ENCODE assay signal across 14 cellular contexts in genomic region chr1:154384650-154385557, GRCh38. TPM values are rescaled to one million over a fixed set of nuclear protein-coding genes. Genes with fewer than 3 reads are reported as not detected.
DNase-seq lines count a peak whose midpoint lies in the region; ATAC-seq, FAIRE-seq and TF ChIP-seq lines count a peak whose summit lies in the region.
"Had no signal": no experiment of that assay in that cellular context is flagged by ENCODE, and none has a peak within 500 bp of the region (broad histone marks: within the 10 kb centered on the region; RNA-seq: fewer than 3 reads in every experiment).

No MANE protein-coding gene starts in this region.

- no peak overlapping the region; the same call in 1 of the 2 replicates for H4K8ac ChIP-seq in H1 (ENCODE audit: extremely low read depth, insufficient read depth, low read length)

- no peak overlapping the region for H2BK120ac ChIP-seq in H1 (replicated peaks; ENCODE audit: low read depth, low read length)

- H3K4me3 Mint-ChIP-seq in activated naive CD4-positive, alpha-beta T cell treated with anti-CD3 and anti-CD28 coated beads for 36 hours, result no peak overlapping the region
- H3K4me3 Mint-ChIP-seq in T-cell, result peak overlapping the region in 2 of 3 donors; percentile 65 to 76

- no peaks in the 10 kb centered on the region for H4K20me1 ChIP-seq in H1 (replicated peaks in 1 of 2; ENCODE audit: control insufficient read depth in 1 of 2, insufficient read depth in 2 of 2, low read length in 2 of 2)

- no peak overlapping the region for H2AK5ac ChIP-seq in H1 (ENCODE audit: low read depth, low read length)

- no peak overlapping the region for H2BK12ac ChIP-seq in H1 (ENCODE audit: low read depth, low read length)

- H3K23ac ChIP-seq in H1 (ENCODE audit: insufficient read length), result no peak overlapping the region

- peaks cover 36% of the 10 kb centered on the region for H3K4me1 Mint-ChIP-seq in activated naive CD4-positive, alpha-beta T cell treated with anti-CD3 and anti-CD28 coated beads for 36 hours (ENCODE audit: low read depth)
- peaks cover 27 to 44% (median 40%) of the 10 kb centered on the region in 3 donors for H3K4me1 Mint-ChIP-seq in T-cell

- FAIRE-seq in H1 (lab: Jason Lieb, UNC), result no peak

- no peak for TF ChIP-seq CTCF in H1 (IDR thresholded peaks at IDR 0.05; ENCODE audit: control extremely low read depth in 1 of 3, insufficient read depth in 1 of 3, low read depth in 1 of 3, low read length in 3 of 3)

- ATAC-seq in T-cell (replicated peaks in 1 of 4), result no peak

- H2BK15ac ChIP-seq in H1 (ENCODE audit: low read length), result no peak overlapping the region

- DNase-seq in activated naive CD4-positive, alpha-beta T cell treated with anti-CD3 and anti-CD28 coated beads for 36 hours, result no peak
- DNase-seq in activated naive CD4-positive, alpha-beta T cell (lab: John Stamatoyannopoulos, UW), result no peak
- no peak for DNase-seq in T-cell
- no peak for DNase-seq in H1 (ENCODE audit: low read depth in 1 of 2, low spot score in 2 of 2)
- no peak for DNase-seq in mesenteric fat pad (ENCODE audit: low spot score)
- DNase-seq in midbrain (lab: John Stamatoyannopoulos, UW), result no peak
- no peak for DNase-seq in nucleus accumbens (lab: John Stamatoyannopoulos, UW)
- DNase-seq: cerebellar nuclear complex, EL, NCI-H1930, NCI-H526, posterior cingulate gyrus, SHP77 treated with DMSO at 0.1 percent for 48 hours had no signal

- WGBS in H1 (ENCODE audit: extremely low coverage in 1 of 2, insufficient coverage in 1 of 2, insufficient read length in 1 of 2, insufficient replicate concordance in 2 of 2, low coverage in 1 of 2, low lambda C conversion rate in 2 of 2, missing lambda C conversion rate in 1 of 2), 2 experiments, result 88% methylated on average over 8 of the region's 8 CpGs; no CpG with 5 or more reads in 1 of the 2 experiments
- WGBS in thymus, result 96% methylated on average over 8 of the region's 8 CpGs

- no peak overlapping the region for H3K14ac ChIP-seq in H1 (ENCODE audit: insufficient read length)

- H3K9ac ChIP-seq in H1 (replicated peaks in 1 of 4; ENCODE audit: extremely low read depth in 1 of 4, low read depth in 3 of 4, low read length in 3 of 4), result no peak overlapping the region

- H3K36me3 ChIP-seq in H1 (ENCODE audit: control insufficient read depth in 2 of 4, insufficient read depth in 4 of 4, low read length in 3 of 4) (no peaks in the 10 kb centered on the region), thymus (ENCODE audit: control insufficient read depth, insufficient read depth) (no peaks in the 10 kb centered on the region)

- H3K27ac ChIP-seq in H1 (ENCODE audit: low read depth, low read length) (no peak overlapping the region), thymus (ENCODE audit: low read depth) (peak overlapping the region; percentile 8)

- H3K4me3 ChIP-seq in H1 (ENCODE audit: extremely low read depth in 1 of 4, insufficient read depth in 2 of 4, low read depth in 3 of 4, low read length in 4 of 4) (no peak overlapping the region), thymus (ENCODE audit: low read length) (no peak overlapping the region)

- no peak for TF ChIP-seq EP300 in H1 (IDR thresholded peaks at IDR 0.05; ENCODE audit: borderline replicate concordance in 1 of 2, low read depth in 2 of 2, low read length in 2 of 2)

- no peak overlapping the region for H2BK5ac ChIP-seq in H1 (ENCODE audit: low read depth, low read length)

- H4K5ac ChIP-seq in H1 (ENCODE audit: insufficient read length, low read depth, low read length), result no peak overlapping the region

- H3K4me2 ChIP-seq in H1 (ENCODE audit: insufficient read depth in 1 of 2, low read depth in 2 of 2, low read length in 2 of 2), result no peak overlapping the region

- H3K9me3 ChIP-seq in H1 (ENCODE audit: insufficient read depth in 2 of 2, low read depth in 1 of 2, low read length in 1 of 2) (peaks cover 0 to 5% of the 10 kb centered on the region in 2 experiments; a peak in 2 of 4 replicates), thymus (ENCODE audit: control insufficient read depth) (no peaks in the 10 kb centered on the region)

- H3K27me3 Mint-ChIP-seq in activated naive CD4-positive, alpha-beta T cell treated with anti-CD3 and anti-CD28 coated beads for 36 hours (ENCODE audit: low read depth), result no peaks in the 10 kb centered on the region
- no peaks in the 10 kb centered on the region for H3K27me3 Mint-ChIP-seq in T-cell

- H4K91ac ChIP-seq in H1 (replicated peaks; ENCODE audit: insufficient read length, low read length), result no peak overlapping the region

- no peaks in the 10 kb centered on the region for H3K36me3 Mint-ChIP-seq in activated naive CD4-positive, alpha-beta T cell treated with anti-CD3 and anti-CD28 coated beads for 36 hours (ENCODE audit: low read depth)
- no peaks in the 10 kb centered on the region for H3K36me3 Mint-ChIP-seq in T-cell

- POLR2A ChIA-PET in T-cell (lab: Charles Lee) (interaction anchor here (0.5 to 0.8 kb wide), 2 partner anchors 441 to 551 kb away, joined by 3 to 4 read pairs; no protein-coding TSS in a partner anchor), H1 (lab: Charles Lee; ENCODE audit: partially characterized antibody) (no interaction called here)

- H3K27me3 ChIP-seq in H1 (replicated peaks in 1 of 4; ENCODE audit: control insufficient read depth in 3 of 4, extremely low read depth in 1 of 4, insufficient read depth in 3 of 4, low read length in 3 of 4) (no peaks in the 10 kb centered on the region; a peak in 1 of 7 replicates), thymus (ENCODE audit: control insufficient read depth, insufficient read depth) (no peaks in the 10 kb centered on the region)

- no peak overlapping the region for H3K4ac ChIP-seq in H1 (replicated peaks; ENCODE audit: insufficient read length, low read depth, low read length)

- no peaks in the 10 kb centered on the region for H3K23me2 ChIP-seq in H1 (ENCODE audit: low read depth, low read length)

- H2AFZ ChIP-seq in H1 (ENCODE audit: low read length), result 0 out of 2 replicates have a peak overlapping the region, but pooled peaks have one; percentile 44

- no peaks in the 10 kb centered on the region for H3K79me2 ChIP-seq in H1 (ENCODE audit: control insufficient read depth in 1 of 2, insufficient read depth in 2 of 2, low read length in 2 of 2)

- no peak for TF ChIP-seq RAD21 in H1 (IDR thresholded peaks at IDR 0.05 in 1 of 2, conservative IDR thresholded peaks at IDR 0.05 in 1 of 2; ENCODE audit: low read depth in 2 of 2, low read length in 2 of 2)

- no peak overlapping the region for H3K56ac ChIP-seq in H1 (replicated peaks; ENCODE audit: insufficient read length, low read depth, low read length)

- no peak for TF ChIP-seq POLR2A in H1 (IDR thresholded peaks at IDR 0.05; ENCODE audit: control extremely low read depth in 1 of 2, low read depth in 2 of 2, low read length in 2 of 2)

- no peaks in the 10 kb centered on the region for H3K79me1 ChIP-seq in H1 (ENCODE audit: low read depth, low read length)

- no peaks in the 10 kb centered on the region for H3K9me3 Mint-ChIP-seq in activated naive CD4-positive, alpha-beta T cell treated with anti-CD3 and anti-CD28 coated beads for 36 hours
- no peaks in the 10 kb centered on the region for H3K9me3 Mint-ChIP-seq in T-cell

- intact Hi-C loops in activated naive CD4-positive, alpha-beta T cell treated with anti-CD3 and anti-CD28 coated beads for 36 hours (cut with micrococcal nuclease), result no loop called here

- H2BK20ac ChIP-seq in H1 (ENCODE audit: low read length), result no peak overlapping the region

- CTCF ChIA-PET in activated naive CD4-positive, alpha-beta T cell treated with anti-CD3 and anti-CD28 coated beads for 36 hours (lab: Charles Lee), result interaction anchor here (0.6 to 2.2 kb wide), 5 partner anchors 18 to 435 kb away, joined by 3 to 7 read pairs (median 4); no protein-coding TSS in a partner anchor
- CTCF ChIA-PET in T-cell (lab: Charles Lee) (interaction anchor here in 1 of 2 donors (0.7 to 2.6 kb wide), 3 partner anchors 9 to 50 kb away, joined by 3 to 14 read pairs (median 4); no protein-coding TSS in a partner anchor), H1 (lab: Charles Lee; ENCODE audit: partially characterized antibody) (interaction anchor here (1.2 to 2.1 kb wide), 2 partner anchors 14 to 335 kb away, joined by 3 to 4 read pairs; no protein-coding TSS in a partner anchor)

- H3K18ac ChIP-seq in H1 (ENCODE audit: extremely low read depth, low read length), result no peak overlapping the region

- H3K4me1 ChIP-seq in H1 (replicated peaks in 1 of 4; ENCODE audit: control insufficient read depth in 3 of 4, insufficient read depth in 4 of 4, low read length in 3 of 4) (no peaks in the 10 kb centered on the region), thymus (ENCODE audit: control insufficient read depth, insufficient read depth, low read length) (no peaks in the 10 kb centered on the region)

- H3K27ac Mint-ChIP-seq in activated naive CD4-positive, alpha-beta T cell treated with anti-CD3 and anti-CD28 coated beads for 36 hours, result peak overlapping the region; percentile 90
- peak overlapping the region; percentile 96 to 100 for H3K27ac Mint-ChIP-seq in T-cell

RNA-seq across cellular contexts. Expression of gene IL6R, which starts 20.2 kb away (rescaled TPM):
- total RNA-seq in activated naive CD4-positive, alpha-beta T cell treated with anti-CD3 and anti-CD28 coated beads for 36 hours, result 10 to 100 TPM; 17.3 to 25.9 TPM
- total RNA-seq in T-cell (10 to 100 TPM; 76.0 to 87.9 (median 80.8) TPM), mesenteric fat pad (35.6 TPM)
- 2.6 and 3.0 TPM in 2 replicates for total RNA-seq in H1 (2021; fragmentation: NEBNext Ultra II Directional; extraction: Animal tissue kit (Norgen Biotek cat#: 25700))
- polyA plus RNA-seq in H1 (2011; rRNA removed) (2.3 and 3.3 TPM in 2 replicates), thymus (10.3 TPM)
- 2.9 TPM for polyA plus RNA-seq in H1 (2011; cell fraction: cytosol; rRNA removed)
- polyA plus RNA-seq in H1 (2011; cell fraction: nucleus; rRNA removed), result 4.2 TPM
- 0.92 to 2.0 TPM (median 1.8 TPM) in 4 replicates for polyA plus RNA-seq in H1 (2012, experiment 1 of 2)
- polyA plus RNA-seq in H1 (2012, experiment 2 of 2), result 0.37 TPM
- 4.6 TPM for polyA plus RNA-seq in H1 (2013, experiment 1 of 2)
- polyA plus RNA-seq in H1 (2013, experiment 2 of 2), result 5.9 TPM
- polyA minus RNA-seq in H1 (2011; rRNA and poly(A)+ RNA removed), result 3.5 and 3.8 TPM in 2 replicates
- 1.3 TPM for polyA minus RNA-seq in H1 (2011; cell fraction: cytosol; rRNA and poly(A)+ RNA removed)
- 4.1 TPM for polyA minus RNA-seq in H1 (2011; cell fraction: nucleus; rRNA and poly(A)+ RNA removed)

RNA-seq across cellular contexts. Expression of gene ATP8B2, which starts 59.6 kb away (rescaled TPM):
- total RNA-seq in activated naive CD4-positive, alpha-beta T cell treated with anti-CD3 and anti-CD28 coated beads for 36 hours, result 10 to 100 TPM; 28.2 to 28.7 TPM
- total RNA-seq in T-cell (100 to 1,000 TPM; 142 to 172 (median 149) TPM), mesenteric fat pad (38.7 TPM)
- 59.3 and 61.4 TPM in 2 replicates for total RNA-seq in H1 (2021; fragmentation: NEBNext Ultra II Directional; extraction: Animal tissue kit (Norgen Biotek cat#: 25700))
- polyA plus RNA-seq in H1 (2011; rRNA removed) (70.1 and 98.5 TPM in 2 replicates), thymus (15.5 TPM)
- polyA plus RNA-seq in H1 (2011; cell fraction: cytosol; rRNA removed), result 47.8 TPM
- polyA plus RNA-seq in H1 (2011; cell fraction: nucleus; rRNA removed), result 115 TPM
- 27.5 to 39.2 TPM (median 34.5 TPM) in 4 replicates for polyA plus RNA-seq in H1 (2012, experiment 1 of 2)
- 20.8 TPM for polyA plus RNA-seq in H1 (2012, experiment 2 of 2)
- 34.7 TPM for polyA plus RNA-seq in H1 (2013, experiment 1 of 2)
- polyA plus RNA-seq in H1 (2013, experiment 2 of 2), result 38.4 TPM
- 58.6 and 67.6 TPM in 2 replicates for polyA minus RNA-seq in H1 (2011; rRNA and poly(A)+ RNA removed)
- 31.1 TPM for polyA minus RNA-seq in H1 (2011; cell fraction: cytosol; rRNA and poly(A)+ RNA removed)
- polyA minus RNA-seq in H1 (2011; cell fraction: nucleus; rRNA and poly(A)+ RNA removed), result 46.9 TPM
